In genomic region chr20:49695830-49696229, GRCh38 we compare ENCODE assay signal across 1 cellular context.
TF ChIP-seq lines count a peak whose summit lies in the region.

No MANE protein-coding gene starts in this region.

TF ChIP-seq in GM23338, 12 proteins besides CTCF, POLR2A, EP300 and RAD21:
- TF ChIP-seq JUNB (IDR thresholded peaks at IDR 0.05; ENCODE audit: unreplicated experiment), result no peak
- TF ChIP-seq REST (IDR thresholded peaks at IDR 0.05; ENCODE audit: unreplicated experiment), result no peak
- TF ChIP-seq STAT1 (IDR thresholded peaks at IDR 0.05; ENCODE audit: unreplicated experiment), result no peak
- no peak for TF ChIP-seq ETS1 (IDR thresholded peaks at IDR 0.05)
- TF ChIP-seq EZH2 (IDR thresholded peaks at IDR 0.05; ENCODE audit: low read depth, unreplicated experiment), result no peak
- TF ChIP-seq POLR2AphosphoS5 (IDR thresholded peaks at IDR 0.05; ENCODE audit: low read depth), result no peak
- TF ChIP-seq ZNF331 (CRISPR knock-in tag; IDR thresholded peaks at IDR 0.05; ENCODE audit: low read depth), result no peak
- TF ChIP-seq EZH2phosphoT487 (IDR thresholded peaks at IDR 0.05; ENCODE audit: unreplicated experiment), result no peak
- TF ChIP-seq ZNF114 (CRISPR knock-in tag; IDR thresholded peaks at IDR 0.05), result no peak
- TF ChIP-seq NANOG (IDR thresholded peaks at IDR 0.05; ENCODE audit: borderline replicate concordance), result no peak
